13 cellular contexts compared by ENCODE assay signal in genomic region chr19:48918071-48918470, GRCh38. TPM values are rescaled to one million over a fixed set of nuclear protein-coding genes. Genes with fewer than 3 reads are reported as not detected.
DNase-seq lines count a peak whose midpoint lies in the region; ATAC-seq, FAIRE-seq and TF ChIP-seq lines count a peak whose summit lies in the region.
"Had no signal": no experiment of that assay in that cellular context is flagged by ENCODE, and none has a peak within 500 bp of the region (broad histone marks: within the 10 kb centered on the region; RNA-seq: fewer than 3 reads in every experiment).

No MANE protein-coding gene starts in this region.

- TF ChIP-seq POLR2A in A549 (IDR thresholded peaks at IDR 0.05; ENCODE audit: low read length) (no peak), GM12891 (IDR thresholded peaks at IDR 0.05; ENCODE audit: low read depth, low read length) (no peak)

- H3K4me1 Mint-ChIP-seq in T-helper 17 cell, result peaks cover 5% of the 10 kb centered on the region
- peaks cover 10% of the 10 kb centered on the region for H3K4me1 Mint-ChIP-seq in nephron progenitor cell
- H3K4me1 Mint-ChIP-seq in natural killer cell, result peaks cover 5 to 7% of the 10 kb centered on the region in 2 donors
- H3K4me1 Mint-ChIP-seq in activated CD8-positive, alpha-beta T cell treated with anti-CD3 and anti-CD28 coated beads for 36 hours (ENCODE audit: low read depth), result no peaks in the 10 kb centered on the region

- H3K27me3 Mint-ChIP-seq in T-helper 17 cell (no peaks in the 10 kb centered on the region), nephron progenitor cell (ENCODE audit: low read depth, poor library complexity) (no peaks in the 10 kb centered on the region), natural killer cell (ENCODE audit: low read depth in 2 of 2) (no peaks in the 10 kb centered on the region)
- no peaks in the 10 kb centered on the region for H3K27me3 Mint-ChIP-seq in activated CD8-positive, alpha-beta T cell treated with anti-CD3 and anti-CD28 coated beads for 36 hours

- H3K4me2 ChIP-seq in A549, result no peak overlapping the region

- DNase-seq in A549 (ENCODE audit: low read depth in 1 of 2, low spot score in 1 of 2) (no peak), GM12891 (ENCODE audit: insufficient read length, low spot score) (no peak), T-helper 17 cell (no peak), nephron progenitor cell (no peak), natural killer cell (no peak), GM13976 (ENCODE audit: low spot score) (no peak)
- no peak for DNase-seq in activated CD8-positive, alpha-beta T cell treated with anti-CD3 and anti-CD28 coated beads for 36 hours
- DNase-seq: DMS153; GOT3; NK-92 treated with Interleukin-12 subunit alpha and Interleukin-12 subunit beta, amount 100 ng/mL, for 24 hours had no signal

- H3K36me3 Mint-ChIP-seq in T-helper 17 cell (ENCODE audit: low read depth) (peaks cover 4% of the 10 kb centered on the region), nephron progenitor cell (ENCODE audit: low read depth) (peaks cover 37% of the 10 kb centered on the region), natural killer cell (no peaks in the 10 kb centered on the region)
- H3K36me3 Mint-ChIP-seq in activated CD8-positive, alpha-beta T cell treated with anti-CD3 and anti-CD28 coated beads for 36 hours (ENCODE audit: low read depth), result peaks cover 31% of the 10 kb centered on the region

- no peak overlapping the region for H3K27ac ChIP-seq in A549
- H3K27ac ChIP-seq: SJCRH30 had no signal

- H3K4me3 ChIP-seq in A549, result no peak overlapping the region
- H3K4me3 ChIP-seq: SJCRH30 had no signal

- TF ChIP-seq CTCF in A549 (IDR thresholded peaks at IDR 0.05) (no peak), nephron progenitor cell (IDR thresholded peaks at IDR 0.05) (no peak), natural killer cell (IDR thresholded peaks at IDR 0.05) (no peak), GM13976 (IDR thresholded peaks at IDR 0.05; ENCODE audit: borderline replicate concordance, control extremely low read depth, extremely low read depth, insufficient read depth, missing control alignments) (no peak)
- no peak for TF ChIP-seq CTCF in activated CD8-positive, alpha-beta T cell treated with anti-CD3 and anti-CD28 coated beads for 36 hours (IDR thresholded peaks at IDR 0.05)

- intact Hi-C loops in natural killer cell (cut with micrococcal nuclease), result no loop called here
- intact Hi-C loops in activated CD8-positive, alpha-beta T cell treated with anti-CD3 and anti-CD28 coated beads for 36 hours (cut with micrococcal nuclease), result no loop called here

- no peaks in the 10 kb centered on the region for H3K4me1 ChIP-seq in A549
- H3K4me1 ChIP-seq: Caco-2, SJCRH30 had no signal

- ATAC-seq in A549 (peak; percentile 6 to 16; a peak in 1 of 6 replicates), T-helper 17 cell (no peak), natural killer cell (no peak)
- no peak for ATAC-seq in activated CD8-positive, alpha-beta T cell treated with anti-CD3 and anti-CD28 coated beads for 36 hours

- no peak for TF ChIP-seq EP300 in A549 (IDR thresholded peaks at IDR 0.05)

- 80% methylated on average over 6 of the region's 6 CpGs for WGBS in A549 (ENCODE audit: missing lambda C conversion rate)

- H3K27ac Mint-ChIP-seq in T-helper 17 cell (peak overlapping the region; percentile 24), nephron progenitor cell (peak overlapping the region; percentile 87), natural killer cell (peak overlapping the region in 1 of 2 donors; percentile 45)
- no peak overlapping the region for H3K27ac Mint-ChIP-seq in activated CD8-positive, alpha-beta T cell treated with anti-CD3 and anti-CD28 coated beads for 36 hours

- CTCF ChIA-PET in A549 (lab: Yijun Ruan, JAX), result interaction anchor here (1.1 to 8.3 kb wide), 6 partner anchors 8 to 76 kb away, joined by 3 to 48 read pairs (median 4); partner anchors contain the start of genes NUCB1 and RUVBL2
- CTCF ChIA-PET in activated CD8-positive, alpha-beta T cell treated with anti-CD3 and anti-CD28 coated beads for 36 hours (lab: Charles Lee), result interaction anchor here (1.6 kb wide), 1 partner anchor 75 kb away, joined by 4 read pairs; the partner anchor contains the start of genes GYS1 and RUVBL2

- in situ Hi-C loops in GM13976 (cut with MboI; ENCODE audit: low sequenced_read_pairs, unreplicated experiment), result no loop called here

- no peak overlapping the region for H3K4me3 Mint-ChIP-seq in T-helper 17 cell
- no peak overlapping the region for H3K4me3 Mint-ChIP-seq in nephron progenitor cell
- H3K4me3 Mint-ChIP-seq in natural killer cell, result no peak overlapping the region
- H3K4me3 Mint-ChIP-seq in activated CD8-positive, alpha-beta T cell treated with anti-CD3 and anti-CD28 coated beads for 36 hours, result no peak overlapping the region

- POLR2A ChIA-PET in A549 (lab: Yijun Ruan, JAX), result no interaction called here
- POLR2A ChIA-PET in activated CD8-positive, alpha-beta T cell treated with anti-CD3 and anti-CD28 coated beads for 36 hours (lab: Charles Lee), result interaction anchor here (0.7 to 1.1 kb wide), 2 partner anchors 11 to 103 kb away, joined by 3 to 4 read pairs; no protein-coding TSS in a partner anchor

- H3K9me3 Mint-ChIP-seq in nephron progenitor cell (no peaks in the 10 kb centered on the region), natural killer cell (no peaks in the 10 kb centered on the region)
- H3K9me3 Mint-ChIP-seq in activated CD8-positive, alpha-beta T cell treated with anti-CD3 and anti-CD28 coated beads for 36 hours, result no peaks in the 10 kb centered on the region

- H3K9me3 ChIP-seq in A549 (no peaks in the 10 kb centered on the region), T-helper 17 cell (ENCODE audit: control insufficient read depth, low read length, poor library complexity, severe bottlenecking) (no peaks in the 10 kb centered on the region)
- H3K9me3 ChIP-seq: Caco-2, SJCRH30 had no signal

- no peak for TF ChIP-seq RAD21 in A549 (conservative IDR thresholded peaks at IDR 0.05 in 1 of 2, IDR thresholded peaks at IDR 0.05 in 1 of 2)

- FAIRE-seq in A549 (lab: Jason Lieb, UNC) (no peak), GM12891 (lab: Jason Lieb, UNC) (peak; percentile 64)

TF ChIP-seq in A549, 52 proteins besides CTCF, POLR2A, EP300 and RAD21 (continues in another document):
- no peak for TF ChIP-seq POLR2AphosphoS2 (conservative IDR thresholded peaks at IDR 0.05; ENCODE audit: low read length)

TF ChIP-seq in GM12891, 5 proteins besides CTCF, POLR2A, EP300 and RAD21:
- no peak for TF ChIP-seq SPI1 (IDR thresholded peaks at IDR 0.05; ENCODE audit: low read depth, low read length)

RNA-seq across cellular contexts. Expression of gene DHDH, which starts 15.4 kb away (rescaled TPM):
- 0.60 and 0.78 TPM in 2 replicates for polyA plus RNA-seq in A549 (2011; rRNA removed)
- polyA plus RNA-seq in A549 (2012; cell fraction: cytosol; rRNA removed), result 0.90 and 1.1 TPM in 2 replicates
- polyA plus RNA-seq in A549 (2012; cell fraction: nucleus; rRNA removed), result 0.93 and 1.1 TPM in 2 replicates
- polyA plus RNA-seq in A549 (2017; fragmentation: RNase III; extraction: RNeasy Plus Mini Kit Qiagen cat#74134 plus additional on column Dnase treatment), result 1.1 to 1.2 TPM (median 1.2 TPM) in 3 replicates
- polyA minus RNA-seq in A549 (2011; rRNA and poly(A)+ RNA removed), result 0.29 TPM in 1 of 2 replicates, not detected in the other
- polyA plus RNA-seq in GM12891 (2012; ENCODE audit: low read depth, missing spikeins), result 0.71 TPM
- total RNA-seq in T-helper 17 cell, result under 1 TPM; 0.50 to 0.86 TPM
- total RNA-seq in natural killer cell, result not detected
- 1 to 10 TPM; 1.4 to 2.8 TPM for total RNA-seq in activated CD8-positive, alpha-beta T cell treated with anti-CD3 and anti-CD28 coated beads for 36 hours
- total RNA-seq: A673, SJCRH30 had no signal

RNA-seq across cellular contexts. Expression of gene NUCB1, which starts 18.0 kb away (rescaled TPM):
- polyA plus RNA-seq in A549 (2011; rRNA removed) (58.5 and 79.5 TPM in 2 replicates), A549 (2017; fragmentation: RNase III; extraction: RNeasy Plus Mini Kit Qiagen cat#74134 plus additional on column Dnase treatment) (154 to 182 TPM (median 174 TPM) in 3 replicates)
- polyA plus RNA-seq in A549 (2012; cell fraction: cytosol; rRNA removed), result 163 and 192 TPM in 2 replicates
- polyA plus RNA-seq in A549 (2012; cell fraction: nucleus; rRNA removed), result 342 and 441 TPM in 2 replicates
- 55.6 and 64.0 TPM in 2 replicates for polyA minus RNA-seq in A549 (2011; rRNA and poly(A)+ RNA removed)
- polyA plus RNA-seq in GM12891 (2012; ENCODE audit: low read depth, missing spikeins), result 106 TPM
- total RNA-seq in T-helper 17 cell (100 to 1,000 TPM; 118 to 135 TPM), natural killer cell (100 to 1,000 TPM; 163 to 192 (median 171) TPM)
- total RNA-seq in activated CD8-positive, alpha-beta T cell treated with anti-CD3 and anti-CD28 coated beads for 36 hours, result 100 to 1,000 TPM; 102 to 114 TPM

RNA-seq across cellular contexts. Expression of gene TULP2, which starts 19.5 kb away (rescaled TPM):
- polyA plus RNA-seq in A549 (2011; rRNA removed), result not detected in 2 replicates
- polyA plus RNA-seq in A549 (2012; cell fraction: cytosol; rRNA removed), result 0.09 TPM in 1 of 2 replicates, not detected in the other
- 0.04 and 0.20 TPM in 2 replicates for polyA plus RNA-seq in A549 (2012; cell fraction: nucleus; rRNA removed)
- not detected in 3 replicates for polyA plus RNA-seq in A549 (2017; fragmentation: RNase III; extraction: RNeasy Plus Mini Kit Qiagen cat#74134 plus additional on column Dnase treatment)
- not detected in 2 replicates for polyA minus RNA-seq in A549 (2011; rRNA and poly(A)+ RNA removed)
- polyA plus RNA-seq in GM12891 (2012; ENCODE audit: low read depth, missing spikeins), result 0.35 TPM
- not detected for total RNA-seq in T-helper 17 cell
- total RNA-seq in natural killer cell, result not detected
- total RNA-seq in activated CD8-positive, alpha-beta T cell treated with anti-CD3 and anti-CD28 coated beads for 36 hours, result under 1 TPM; 0.68 to 0.85 TPM
- total RNA-seq: A673, SJCRH30 had no signal

RNA-seq across cellular contexts. Expression of gene BAX, which starts 36.6 kb away (rescaled TPM):
- 120 and 134 TPM in 2 replicates for polyA plus RNA-seq in A549 (2011; rRNA removed)
- 334 and 386 TPM in 2 replicates for polyA plus RNA-seq in A549 (2012; cell fraction: cytosol; rRNA removed)
- polyA plus RNA-seq in A549 (2012; cell fraction: nucleus; rRNA removed), result 294 and 323 TPM in 2 replicates
- polyA plus RNA-seq in A549 (2017; fragmentation: RNase III; extraction: RNeasy Plus Mini Kit Qiagen cat#74134 plus additional on column Dnase treatment), result 265 to 299 TPM (median 284 TPM) in 3 replicates
- polyA minus RNA-seq in A549 (2011; rRNA and poly(A)+ RNA removed), result 120 and 135 TPM in 2 replicates
- polyA plus RNA-seq in GM12891 (2012; ENCODE audit: low read depth, missing spikeins), result 262 TPM
- 100 to 1,000 TPM in 1 of 2 donors, 10 to 100 TPM in 1; 89.2 to 104 TPM for total RNA-seq in T-helper 17 cell
- 100 to 1,000 TPM; 117 to 133 (median 120) TPM for total RNA-seq in natural killer cell
- 100 to 1,000 TPM; 182 to 189 TPM for total RNA-seq in activated CD8-positive, alpha-beta T cell treated with anti-CD3 and anti-CD28 coated beads for 36 hours

RNA-seq across cellular contexts. Expression of gene PPP1R15A, which starts 45.9 kb away (rescaled TPM):
- 49.0 and 74.2 TPM in 2 replicates for polyA plus RNA-seq in A549 (2011; rRNA removed)
- 109 and 112 TPM in 2 replicates for polyA plus RNA-seq in A549 (2012; cell fraction: cytosol; rRNA removed)
- polyA plus RNA-seq in A549 (2012; cell fraction: nucleus; rRNA removed), result 162 and 179 TPM in 2 replicates
- 28.1 to 29.7 TPM (median 29.2 TPM) in 3 replicates for polyA plus RNA-seq in A549 (2017; fragmentation: RNase III; extraction: RNeasy Plus Mini Kit Qiagen cat#74134 plus additional on column Dnase treatment)
- polyA minus RNA-seq in A549 (2011; rRNA and poly(A)+ RNA removed), result 34.8 and 43.6 TPM in 2 replicates
- 72.6 TPM for polyA plus RNA-seq in GM12891 (2012; ENCODE audit: low read depth, missing spikeins)
- total RNA-seq in T-helper 17 cell, result 1,000 to 10,000 TPM in 1 of 2 donors, 100 to 1,000 TPM in 1; 954 to 1,165 TPM
- total RNA-seq in natural killer cell, result 1,000 to 10,000 TPM in 2 of 3 donors, 100 to 1,000 TPM in 1; 942 to 1,308 (median 1,174) TPM
- 10 to 100 TPM; 77.8 to 81.2 TPM for total RNA-seq in activated CD8-positive, alpha-beta T cell treated with anti-CD3 and anti-CD28 coated beads for 36 hours

Comparison
In these comparisons a context has a peak if more than half of its experiments do, and no peak if none do; other contexts are left out.
1. ATAC-seq: peak in A549 (2 of 2); none in T-helper 17 cell (single experiment), natural killer cell (0 of 3) and activated CD8-positive, alpha-beta T cell treated with anti-CD3 and anti-CD28 coated beads for 36 hours (single experiment).